22 cellular contexts compared by ENCODE assay signal in the genomic region with DNA sequence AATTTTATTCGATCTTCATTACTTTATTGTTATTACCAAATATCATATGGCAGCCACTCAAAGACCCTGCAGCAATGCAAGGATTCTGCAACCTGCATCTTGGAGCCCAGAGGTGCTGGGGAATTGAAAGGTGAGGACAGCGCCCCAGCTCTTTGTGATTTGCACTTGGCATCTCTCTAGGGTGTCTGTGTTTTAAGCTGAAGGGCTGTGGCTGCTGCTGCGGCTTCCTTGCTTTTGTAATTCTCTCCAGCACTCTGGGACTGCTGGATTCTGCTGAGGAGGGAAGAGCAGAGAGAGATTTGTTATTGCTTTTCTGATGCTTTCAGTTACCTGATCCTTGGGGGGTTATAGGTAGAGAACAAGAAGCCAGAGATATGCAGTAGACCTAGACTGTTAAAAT.
"Had no signal": no experiment of that assay in that cellular context is flagged by ENCODE, and none has a peak within 500 bp of the region (broad histone marks: within the 10 kb centered on the region; RNA-seq: fewer than 3 reads in every experiment).

No MANE protein-coding gene starts in this region.

- H3K27ac Mint-ChIP-seq: nephron progenitor cell; stimulated activated naive B cell treated with anti-CD40 and anti-IgM and Interleukin-4, amounts not matched to agents 10 μg/mL and 1 μg/mL and 100 μg/mL, for 72 hours had no signal

- H3K9me3 ChIP-seq: esophagus muscularis mucosa, gastroesophageal sphincter, heart left ventricle, lower lobe of right lung, pancreas, right lobe of liver, stomach, thyroid gland had no signal

- H3K4me1 ChIP-seq: esophagus muscularis mucosa, foreskin keratinocyte, lower lobe of right lung, pancreas, right lobe of liver, stomach, thyroid gland had no signal

- H3K27me3 Mint-ChIP-seq: naive thymus-derived CD8-positive, alpha-beta T cell had no signal

- H3K9me3 Mint-ChIP-seq: naive thymus-derived CD8-positive, alpha-beta T cell; nephron progenitor cell; stimulated activated naive B cell treated with anti-CD40 and anti-IgM and Interleukin-4, amounts not matched to agents 10 μg/mL and 1 μg/mL and 100 μg/mL, for 72 hours had no signal

- H3K36me3 Mint-ChIP-seq: naive thymus-derived CD8-positive, alpha-beta T cell; stimulated activated naive B cell treated with anti-CD40 and anti-IgM and Interleukin-4, amounts not matched to agents 10 μg/mL and 1 μg/mL and 100 μg/mL, for 72 hours had no signal

- H3K27me3 ChIP-seq: esophagus muscularis mucosa, foreskin keratinocyte, gastroesophageal sphincter, heart left ventricle, pancreas, right lobe of liver, stomach, thyroid gland had no signal

- H3K4me2 ChIP-seq: hepatocyte had no signal

- H3K27ac ChIP-seq: coronary artery, esophagus muscularis mucosa, foreskin keratinocyte, gastroesophageal sphincter, hepatocyte, lower lobe of right lung, pancreas, right lobe of liver, stomach, thyroid gland had no signal

- ATAC-seq: foreskin keratinocyte; gastroesophageal sphincter; heart left ventricle; left ventricle myocardium superior; lower lobe of right lung; naive thymus-derived CD8-positive, alpha-beta T cell; pancreas; right lobe of liver; stimulated activated naive B cell treated with anti-CD40 and anti-IgM and Interleukin-4, amounts not matched to agents 10 μg/mL and 1 μg/mL and 100 μg/mL, for 72 hours had no signal

- H3K36me3 ChIP-seq: esophagus muscularis mucosa, gastroesophageal sphincter, heart left ventricle, lower lobe of right lung, pancreas, right lobe of liver, stomach, thyroid gland had no signal

- H3K4me3 ChIP-seq: coronary artery, esophagus muscularis mucosa, gastroesophageal sphincter, heart left ventricle, hepatocyte, lower lobe of right lung, pancreas, right lobe of liver, stomach, thyroid gland had no signal

- H3K79me2 ChIP-seq: hepatocyte had no signal

- DNase-seq: dermis blood vessel endothelial cell; effector memory CD4-positive, alpha-beta T cell; foreskin keratinocyte; heart left ventricle; left ventricle myocardium superior; lower lobe of right lung; naive thymus-derived CD8-positive, alpha-beta T cell; nephron progenitor cell; occipital lobe; pancreas; right lobe of liver; small intestine; stimulated activated CD4-positive, alpha-beta T cell treated with anti-CD3 and anti-CD28 coated beads, Interleukin-15, amount 100 ng/mL, for 24 hours; stimulated activated CD4-positive, alpha-beta T cell treated with anti-CD3 and anti-CD28 coated beads, Interleukin-2, amount 100 ng/mL, for 48 hours; stimulated activated naive B cell treated with anti-CD40 and anti-IgM and Interleukin-4, amounts not matched to agents 10 μg/mL and 1 μg/mL and 100 μg/mL, for 72 hours; stomach; thyroid gland; trophoblast cell had no signal

- H3K4me3 Mint-ChIP-seq: naive thymus-derived CD8-positive, alpha-beta T cell; nephron progenitor cell; stimulated activated naive B cell treated with anti-CD40 and anti-IgM and Interleukin-4, amounts not matched to agents 10 μg/mL and 1 μg/mL and 100 μg/mL, for 72 hours had no signal

- H2AFZ ChIP-seq: hepatocyte had no signal
